In genomic region chr16:87383522-87384161, GRCh38 we compare ENCODE assay signal across 8 cellular contexts. TPM values are rescaled to one million over a fixed set of nuclear protein-coding genes. Genes with fewer than 3 reads are reported as not detected.
DNase-seq lines count a peak whose midpoint lies in the region; ATAC-seq and TF ChIP-seq lines count a peak whose summit lies in the region.

Gene FBXO31, minus strand, starts transcription at chr16:87383776. Its CDS starts 32 bp downstream, at chr16:87383744.

- ATAC-seq in GM18870 (IDR thresholded peaks at IDR 0.05; ENCODE audit: unreplicated experiment): peak; percentile 47
- ATAC-seq in HG03139 (IDR thresholded peaks at IDR 0.05; ENCODE audit: unreplicated experiment): peak; percentile 35

- H3K4me3 ChIP-seq in colonic mucosa: peak within 1 kb of the TSS; percentile 53

- TF ChIP-seq CTCF in colonic mucosa (IDR thresholded peaks at IDR 0.05): no peak

- H3K4me1 ChIP-seq in colonic mucosa: peaks cover 20% of the 10 kb centered on the region

- DNase-seq in AG08395 (ENCODE audit: low spot score) (peak; percentile 88), NCI-H460 (ENCODE audit: extremely low read depth, low read depth) (peak; percentile 79), colonic mucosa (peak; percentile 89), left kidney (ENCODE audit: low read depth, low spot score) (peak; percentile 97)
- peak; percentile 94 for DNase-seq in activated CD4-positive, alpha-beta T cell treated with anti-CD3 and anti-CD28 coated beads for 48 hours
- DNase-seq in stimulated activated CD4-positive, alpha-beta T cell treated with anti-CD3 and anti-CD28 coated beads, Interleukin-2, amount 100 ng/mL, for 24 hours: peak; percentile 93

- no peaks in the 10 kb centered on the region for H3K9me3 ChIP-seq in colonic mucosa

- H3K27ac ChIP-seq in colonic mucosa: peak within 1 kb of the TSS; percentile 75

- intact Hi-C loops in colonic mucosa (cut with DNase I): no loop called here

- H3K36me3 ChIP-seq in colonic mucosa: no peaks in the 10 kb centered on the region

- no peaks in the 10 kb centered on the region for H3K27me3 ChIP-seq in colonic mucosa

- H3K9ac ChIP-seq in colonic mucosa (ENCODE audit: low read depth in 2 of 2, low read length in 2 of 2): peak within 1 kb of the TSS; percentile 68 to 79

RNA-seq across cellular contexts. Expression of gene FBXO31, which starts in this region (rescaled TPM):
- 7.0 and 9.1 TPM in 2 replicates for total RNA-seq in NCI-H460 (2014; rRNA removed; shearing (Covaris generic))
- polyA plus RNA-seq in NCI-H460 (2014; cell fraction: nucleus; rRNA removed): 26.4 and 35.7 TPM in 2 replicates
- 10 to 100 TPM; 35.1 to 52.3 TPM for total RNA-seq in colonic mucosa

Comparison
In these comparisons a context has a peak if more than half of its experiments do, and no peak if none do; other contexts are left out.
1. Peak in every context shown above with its lines: DNase-seq, ATAC-seq, H3K4me3 ChIP-seq and H3K27ac ChIP-seq.